16 cellular contexts compared by ENCODE assay signal in the genomic region with DNA sequence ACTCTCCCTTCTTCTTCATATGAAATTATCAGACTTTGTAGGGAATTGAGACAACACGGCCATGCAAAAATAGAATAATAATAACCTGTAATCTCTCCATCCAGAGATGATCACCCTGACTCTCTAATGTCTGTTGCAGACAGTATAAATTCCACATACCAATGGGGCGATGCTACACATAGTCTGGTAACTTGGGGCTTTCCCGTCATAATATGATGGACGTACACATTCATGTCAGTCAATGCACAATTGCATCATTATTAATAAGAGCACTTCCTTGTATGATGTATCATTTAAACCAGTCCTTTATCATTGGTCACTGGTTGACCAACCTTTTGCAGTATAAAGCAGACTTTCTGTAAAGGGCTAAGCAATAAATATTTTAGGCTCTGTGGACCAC.
"Had no signal": no experiment of that assay in that cellular context is flagged by ENCODE, and none has a peak within 500 bp of the region (broad histone marks: within the 10 kb centered on the region; RNA-seq: fewer than 3 reads in every experiment).

No MANE protein-coding gene starts in this region.

- H3K36me3 ChIP-seq: colonic mucosa, gastrocnemius medialis had no signal

- FAIRE-seq: kidney had no signal

- H3K4me1 ChIP-seq: ascending aorta, colonic mucosa, tibial nerve had no signal

- H3K4me1 Mint-ChIP-seq: mesothelial cell of epicardium had no signal

- H3K4me3 ChIP-seq: ascending aorta, colonic mucosa, gastrocnemius medialis, skin epidermis, tibial nerve had no signal

- H3K27me3 ChIP-seq: ascending aorta, colonic mucosa, gastrocnemius medialis, tibial nerve had no signal

- H3K27ac ChIP-seq: ascending aorta, colonic mucosa, gastrocnemius medialis, parathyroid adenoma, skin epidermis, tibial nerve, WERI-Rb-1 had no signal

- H3K27me3 Mint-ChIP-seq: activated CD8-positive, alpha-beta T cell treated with anti-CD3 and anti-CD28 coated beads for 36 hours had no signal

- H3K9ac ChIP-seq: parathyroid adenoma had no signal

- H3K9me3 Mint-ChIP-seq: activated CD8-positive, alpha-beta T cell treated with anti-CD3 and anti-CD28 coated beads for 36 hours; activated T-cell treated with anti-CD3 and anti-CD28 coated beads, Interleukin-2, amount 50 U/mL, for 72 hours; mesothelial cell of epicardium had no signal

- ATAC-seq: activated CD8-positive, alpha-beta T cell treated with anti-CD3 and anti-CD28 coated beads for 36 hours; activated T-cell treated with anti-CD3 and anti-CD28 coated beads, Interleukin-2, amount 50 U/mL, for 72 hours; gastrocnemius medialis had no signal

- DNase-seq: activated CD4-positive, alpha-beta T cell treated with anti-CD3 and anti-CD28 coated beads for 4 hours; activated CD8-positive, alpha-beta memory T cell treated with anti-CD3 and anti-CD28 coated beads, Interleukin-2, amount 50 U/mL, for 4 hours; activated CD8-positive, alpha-beta T cell treated with anti-CD3 and anti-CD28 coated beads for 36 hours; activated naive CD4-positive, alpha-beta T cell; activated T-cell treated with anti-CD3 and anti-CD28 coated beads, Interleukin-2, amount 50 U/mL, for 72 hours; gastrocnemius medialis; kidney; retina; T-helper 1 cell; WERI-Rb-1 had no signal

- H3K27ac Mint-ChIP-seq: activated CD8-positive, alpha-beta T cell treated with anti-CD3 and anti-CD28 coated beads for 36 hours; activated T-cell treated with anti-CD3 and anti-CD28 coated beads, Interleukin-2, amount 50 U/mL, for 72 hours; mesothelial cell of epicardium had no signal

- H3K9me3 ChIP-seq: ascending aorta, colonic mucosa, gastrocnemius medialis, tibial nerve had no signal

- H3K4me3 Mint-ChIP-seq: activated CD8-positive, alpha-beta T cell treated with anti-CD3 and anti-CD28 coated beads for 36 hours; activated T-cell treated with anti-CD3 and anti-CD28 coated beads, Interleukin-2, amount 50 U/mL, for 72 hours; mesothelial cell of epicardium had no signal

- H2AFZ ChIP-seq: parathyroid adenoma had no signal
